ENCODE assay signal across 28 cellular contexts in genomic region chr6:20255428-20255827, GRCh38.
"Had no signal": no experiment of that assay in that cellular context is flagged by ENCODE, and none has a peak within 500 bp of the region (broad histone marks: within the 10 kb centered on the region; RNA-seq: fewer than 3 reads in every experiment).

No MANE protein-coding gene starts in this region.

- ATAC-seq: effector memory CD8-positive, alpha-beta T cell; esophagus mucosa; foreskin keratinocyte; gastrocnemius medialis; gastroesophageal sphincter; heart left ventricle; heart right ventricle had no signal

- DNase-seq: colonic mucosa; cortex of kidney; dermis blood vessel endothelial cell; dorsolateral prefrontal cortex; effector CD4-positive, alpha-beta T cell; effector CD8-positive, alpha-beta T cell; effector memory CD4-positive, alpha-beta T cell; effector memory CD8-positive, alpha-beta T cell; endodermal cell; esophagus squamous epithelium; foreskin fibroblast; foreskin keratinocyte; foreskin melanocyte; gastrocnemius medialis; glutamatergic neuron; head of caudate nucleus; heart left ventricle; heart right ventricle had no signal

- H3K27ac ChIP-seq: colonic mucosa, coronary artery, dorsolateral prefrontal cortex, epithelial cell of prostate, esophagus muscularis mucosa, esophagus squamous epithelium, foreskin keratinocyte, gastrocnemius medialis, gastroesophageal sphincter, hepatocyte had no signal

- H3K4me3 ChIP-seq: colonic mucosa, coronary artery, dorsolateral prefrontal cortex, esophagus muscularis mucosa, esophagus squamous epithelium, gastrocnemius medialis, gastroesophageal sphincter, heart left ventricle, heart right ventricle, hepatocyte had no signal

- H3K4me2 ChIP-seq: hepatocyte had no signal

- H3K9me3 ChIP-seq: colonic mucosa, esophagus muscularis mucosa, esophagus squamous epithelium, gastrocnemius medialis, gastroesophageal sphincter had no signal

- H3K27me3 ChIP-seq: colonic mucosa, dorsolateral prefrontal cortex, esophagus muscularis mucosa, esophagus squamous epithelium, foreskin keratinocyte, gastrocnemius medialis, gastroesophageal sphincter, heart left ventricle, heart right ventricle, hepatocyte had no signal

- H3K4me1 ChIP-seq: esophagus muscularis mucosa, foreskin keratinocyte, gastrocnemius medialis, gastroesophageal sphincter had no signal

- H3K79me2 ChIP-seq: hepatocyte had no signal

- H2AFZ ChIP-seq: hepatocyte had no signal

- H3K36me3 ChIP-seq: colonic mucosa, esophagus muscularis mucosa, esophagus squamous epithelium, gastrocnemius medialis, gastroesophageal sphincter, heart left ventricle, heart right ventricle had no signal

- FAIRE-seq: colon, endometrium, endothelial cell of umbilical vein, frontal cortex had no signal
